ENCODE assay signal across 11 cellular contexts in genomic region chr4:38503689-38504395, GRCh38.
A peak's percentile ranks its signal among the peaks of the same experiment; 100 is the strongest.
DNase-seq lines count a peak whose midpoint lies in the region; ATAC-seq lines count a peak whose summit lies in the region.
"Had no signal": no experiment of that assay in that cellular context is flagged by ENCODE, and none has a peak within 500 bp of the region (broad histone marks: within the 10 kb centered on the region; RNA-seq: fewer than 3 reads in every experiment).

No MANE protein-coding gene starts in this region.

- no peaks in the 10 kb centered on the region for H3K27me3 Mint-ChIP-seq in CD4-positive, alpha-beta memory T cell
- no peaks in the 10 kb centered on the region for H3K27me3 Mint-ChIP-seq in activated naive CD4-positive, alpha-beta T cell treated with anti-CD3 and anti-CD28 coated beads for 36 hours (ENCODE audit: low read depth)

- intact Hi-C loops in CD4-positive, alpha-beta memory T cell (cut with micrococcal nuclease): no loop called here
- intact Hi-C loops in activated naive CD4-positive, alpha-beta T cell treated with anti-CD3 and anti-CD28 coated beads for 36 hours (cut with micrococcal nuclease): no loop called here

- peaks cover 0 to 2% (median 0%) of the 10 kb centered on the region in 8 donors for H3K9me3 Mint-ChIP-seq in CD4-positive, alpha-beta memory T cell
- H3K9me3 Mint-ChIP-seq in activated naive CD4-positive, alpha-beta T cell treated with anti-CD3 and anti-CD28 coated beads for 36 hours: no peaks in the 10 kb centered on the region
- H3K9me3 Mint-ChIP-seq: endodermal cell had no signal

- peak; percentile 79 for ATAC-seq in GM19023 (IDR thresholded peaks at IDR 0.05; ENCODE audit: unreplicated experiment)
- peak; percentile 90 for ATAC-seq in HG02588 (IDR thresholded peaks at IDR 0.05; ENCODE audit: unreplicated experiment)
- peak; percentile 87 for ATAC-seq in HG03439 (IDR thresholded peaks at IDR 0.05; ENCODE audit: unreplicated experiment)

- no peaks in the 10 kb centered on the region for H3K36me3 ChIP-seq in CD4-positive, alpha-beta memory T cell (ENCODE audit: insufficient read depth, low read length)
- no peaks in the 10 kb centered on the region for H3K36me3 ChIP-seq in H7 (replicated peaks; ENCODE audit: control insufficient read depth, insufficient read depth, low read length)

- H3K4me1 Mint-ChIP-seq in CD4-positive, alpha-beta memory T cell: peaks cover 28 to 51% (median 43%) of the 10 kb centered on the region in 4 donors
- peaks cover 41% of the 10 kb centered on the region for H3K4me1 Mint-ChIP-seq in activated naive CD4-positive, alpha-beta T cell treated with anti-CD3 and anti-CD28 coated beads for 36 hours (ENCODE audit: low read depth)
- H3K4me1 Mint-ChIP-seq: endodermal cell had no signal

- H3K4me3 ChIP-seq in CD4-positive, alpha-beta memory T cell (ENCODE audit: low read length in 2 of 2): no peak overlapping the region
- no peak overlapping the region for H3K4me3 ChIP-seq in H7 (ENCODE audit: insufficient read depth, low read depth, low read length)

- peak overlapping the region in 7 of 8 donors; percentile 4 to 73 (median 44) for H3K4me3 Mint-ChIP-seq in CD4-positive, alpha-beta memory T cell
- H3K4me3 Mint-ChIP-seq in activated naive CD4-positive, alpha-beta T cell treated with anti-CD3 and anti-CD28 coated beads for 36 hours: no peak overlapping the region
- H3K4me3 Mint-ChIP-seq: endodermal cell had no signal

- H3K9me3 ChIP-seq in CD4-positive, alpha-beta memory T cell (ENCODE audit: control insufficient read depth in 1 of 2, low read length in 2 of 2): no peaks in the 10 kb centered on the region

- CTCF ChIA-PET in CD4-positive, alpha-beta memory T cell (lab: Charles Lee; ENCODE audit: partially characterized antibody): interaction anchor here (0.7 to 0.8 kb wide), 2 partner anchors 17 to 123 kb away, joined by 3 to 5 read pairs; no protein-coding TSS in a partner anchor
- CTCF ChIA-PET in activated naive CD4-positive, alpha-beta T cell treated with anti-CD3 and anti-CD28 coated beads for 36 hours (lab: Charles Lee): interaction anchor here (0.9 kb wide), 1 partner anchor 92 kb away, joined by 3 read pairs; no protein-coding TSS in a partner anchor

- no peak for DNase-seq in CD4-positive, alpha-beta memory T cell
- DNase-seq in NCI-H1694 (lab: John Stamatoyannopoulos, UW) (no peak), T-helper 1 cell (no peak), H7 (no peak)
- DNase-seq in activated naive CD4-positive, alpha-beta T cell treated with anti-CD3 and anti-CD28 coated beads for 36 hours: no peak
- DNase-seq: activated naive CD4-positive, alpha-beta T cell treated with anti-CD3 and anti-CD28 coated beads, Interleukin-2, amount 50 U/mL, for 16 hours; endodermal cell; substantia nigra had no signal

- peak overlapping the region in 3 of 7 donors; percentile 5 to 82 (median 44) for H3K27ac Mint-ChIP-seq in CD4-positive, alpha-beta memory T cell
- no peak overlapping the region for H3K27ac Mint-ChIP-seq in activated naive CD4-positive, alpha-beta T cell treated with anti-CD3 and anti-CD28 coated beads for 36 hours
- H3K27ac Mint-ChIP-seq: endodermal cell had no signal

- no peak overlapping the region for H3K27ac ChIP-seq in CD4-positive, alpha-beta memory T cell (ENCODE audit: low read depth, low read length)

- no peaks in the 10 kb centered on the region for H3K36me3 Mint-ChIP-seq in CD4-positive, alpha-beta memory T cell
- H3K36me3 Mint-ChIP-seq in activated naive CD4-positive, alpha-beta T cell treated with anti-CD3 and anti-CD28 coated beads for 36 hours (ENCODE audit: low read depth): no peaks in the 10 kb centered on the region

- POLR2A ChIA-PET in CD4-positive, alpha-beta memory T cell (lab: Charles Lee; ENCODE audit: partially characterized antibody): interaction anchor here (1.0 to 1.5 kb wide), 3 partner anchors 12 to 26 kb away, joined by 3 read pairs; no protein-coding TSS in a partner anchor

- H3K27me3 ChIP-seq in CD4-positive, alpha-beta memory T cell (ENCODE audit: insufficient read depth, low read length): no peaks in the 10 kb centered on the region
- no peaks in the 10 kb centered on the region for H3K27me3 ChIP-seq in H7 (ENCODE audit: control insufficient read depth, insufficient read depth, low read length)

- H3K4me1 ChIP-seq in CD4-positive, alpha-beta memory T cell (ENCODE audit: insufficient read depth, low read length): peaks cover 39% of the 10 kb centered on the region
